In the genomic region with DNA sequence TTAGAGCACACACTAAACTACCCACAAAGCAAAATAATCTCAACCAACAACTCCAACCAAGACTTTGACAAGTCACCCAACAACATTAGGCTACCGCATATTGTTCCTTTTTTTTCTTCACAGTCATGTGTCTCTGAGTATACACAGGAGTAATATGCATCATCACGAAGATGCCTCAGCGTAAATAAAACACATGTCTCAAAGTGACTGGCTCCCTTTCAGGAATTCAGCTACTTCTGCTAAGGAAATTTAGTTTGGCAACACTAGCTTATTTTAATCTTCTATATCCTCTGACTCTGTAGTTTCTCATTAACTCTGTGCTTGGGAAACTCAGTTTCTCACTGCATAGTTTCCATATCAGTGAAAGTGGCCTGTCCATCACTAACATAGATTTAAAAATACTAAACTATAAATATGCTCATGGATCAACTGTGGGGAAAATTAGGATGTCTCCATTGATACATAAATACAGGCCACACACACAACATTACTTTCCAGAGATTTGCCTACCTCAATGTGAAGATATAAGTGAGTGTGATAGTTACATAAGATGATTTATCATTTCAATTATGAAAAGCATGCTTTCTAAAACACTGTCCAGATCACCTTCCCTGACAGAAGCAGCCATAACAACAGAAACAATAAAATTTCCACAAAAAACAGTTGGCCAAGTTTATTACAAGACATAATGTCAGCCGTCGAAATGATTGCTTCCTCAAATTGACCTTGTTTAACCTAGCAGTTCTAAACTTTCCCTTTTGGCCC, we compare ENCODE assay signal across 21 cellular contexts.
"Had no signal": no experiment of that assay in that cellular context is flagged by ENCODE, and none has a peak within 500 bp of the region (broad histone marks: within the 10 kb centered on the region; RNA-seq: fewer than 3 reads in every experiment).

No MANE protein-coding gene starts in this region.

- H3K36me3 Mint-ChIP-seq: activated naive CD8-positive, alpha-beta T cell; natural killer cell; stimulated activated memory B cell treated with anti-CD40 and anti-IgM and Interleukin-4, amounts not matched to agents 10 μg/mL and 1 μg/mL and 100 μg/mL, for 72 hours had no signal

- H3K27me3 Mint-ChIP-seq: activated naive CD8-positive, alpha-beta T cell; activated T-cell treated with anti-CD3 and anti-CD28 coated beads, Interleukin-2, amount 50 U/mL, for 24 hours; activated T-helper 17 cell treated with anti-CD3 and anti-CD28 coated beads, Interleukin-2, amount 50 U/mL, for 72 hours; central memory CD8-positive, alpha-beta T cell; effector memory CD8-positive, alpha-beta T cell; stimulated activated memory B cell treated with anti-CD40 and anti-IgM and Interleukin-4, amounts not matched to agents 10 μg/mL and 1 μg/mL and 100 μg/mL, for 72 hours had no signal

- H3K9me3 Mint-ChIP-seq: activated T-cell treated with anti-CD3 and anti-CD28 coated beads, Interleukin-2, amount 50 U/mL, for 24 hours; activated T-helper 17 cell treated with anti-CD3 and anti-CD28 coated beads, Interleukin-2, amount 50 U/mL, for 72 hours; central memory CD8-positive, alpha-beta T cell; effector memory CD8-positive, alpha-beta T cell had no signal

- H3K4me1 Mint-ChIP-seq: activated T-helper 17 cell treated with anti-CD3 and anti-CD28 coated beads, Interleukin-2, amount 50 U/mL, for 72 hours; central memory CD8-positive, alpha-beta T cell; stimulated activated memory B cell treated with anti-CD40 and anti-IgM and Interleukin-4, amounts not matched to agents 10 μg/mL and 1 μg/mL and 100 μg/mL, for 72 hours; WTC11 had no signal

- H3K27ac ChIP-seq: breast epithelium, dorsolateral prefrontal cortex, esophagus muscularis mucosa, foreskin keratinocyte, lower lobe of right lung, ovary, transverse colon had no signal

- H3K4me3 Mint-ChIP-seq: activated naive CD8-positive, alpha-beta T cell; activated T-cell treated with anti-CD3 and anti-CD28 coated beads, Interleukin-2, amount 50 U/mL, for 24 hours; activated T-helper 17 cell treated with anti-CD3 and anti-CD28 coated beads, Interleukin-2, amount 50 U/mL, for 72 hours; central memory CD8-positive, alpha-beta T cell; effector memory CD8-positive, alpha-beta T cell; natural killer cell; stimulated activated memory B cell treated with anti-CD40 and anti-IgM and Interleukin-4, amounts not matched to agents 10 μg/mL and 1 μg/mL and 100 μg/mL, for 72 hours; WTC11 had no signal

- H3K4me3 ChIP-seq: breast epithelium, dorsolateral prefrontal cortex, esophagus muscularis mucosa, lower lobe of right lung, ovary, sigmoid colon, smooth muscle cell, transverse colon had no signal

- DNase-seq: activated naive CD4-positive, alpha-beta T cell; activated T-cell treated with anti-CD3 and anti-CD28 coated beads, Interleukin-2, amount 50 U/mL, for 24 hours; dorsolateral prefrontal cortex; effector memory CD8-positive, alpha-beta T cell; foreskin keratinocyte; kidney; lower lobe of right lung; natural killer cell; ovary; sigmoid colon; stimulated activated CD4-positive, alpha-beta T cell treated with anti-CD3 and anti-CD28 coated beads, Interleukin-15, amount 100 ng/mL, for 24 hours; T-helper 1 cell; transverse colon had no signal

- H3K27ac Mint-ChIP-seq: activated naive CD8-positive, alpha-beta T cell; activated T-cell treated with anti-CD3 and anti-CD28 coated beads, Interleukin-2, amount 50 U/mL, for 24 hours; activated T-helper 17 cell treated with anti-CD3 and anti-CD28 coated beads, Interleukin-2, amount 50 U/mL, for 72 hours; effector memory CD8-positive, alpha-beta T cell; natural killer cell; stimulated activated memory B cell treated with anti-CD40 and anti-IgM and Interleukin-4, amounts not matched to agents 10 μg/mL and 1 μg/mL and 100 μg/mL, for 72 hours; WTC11 had no signal
